Comparison of ENCODE assay signal across 10 cellular contexts in the genomic region with DNA sequence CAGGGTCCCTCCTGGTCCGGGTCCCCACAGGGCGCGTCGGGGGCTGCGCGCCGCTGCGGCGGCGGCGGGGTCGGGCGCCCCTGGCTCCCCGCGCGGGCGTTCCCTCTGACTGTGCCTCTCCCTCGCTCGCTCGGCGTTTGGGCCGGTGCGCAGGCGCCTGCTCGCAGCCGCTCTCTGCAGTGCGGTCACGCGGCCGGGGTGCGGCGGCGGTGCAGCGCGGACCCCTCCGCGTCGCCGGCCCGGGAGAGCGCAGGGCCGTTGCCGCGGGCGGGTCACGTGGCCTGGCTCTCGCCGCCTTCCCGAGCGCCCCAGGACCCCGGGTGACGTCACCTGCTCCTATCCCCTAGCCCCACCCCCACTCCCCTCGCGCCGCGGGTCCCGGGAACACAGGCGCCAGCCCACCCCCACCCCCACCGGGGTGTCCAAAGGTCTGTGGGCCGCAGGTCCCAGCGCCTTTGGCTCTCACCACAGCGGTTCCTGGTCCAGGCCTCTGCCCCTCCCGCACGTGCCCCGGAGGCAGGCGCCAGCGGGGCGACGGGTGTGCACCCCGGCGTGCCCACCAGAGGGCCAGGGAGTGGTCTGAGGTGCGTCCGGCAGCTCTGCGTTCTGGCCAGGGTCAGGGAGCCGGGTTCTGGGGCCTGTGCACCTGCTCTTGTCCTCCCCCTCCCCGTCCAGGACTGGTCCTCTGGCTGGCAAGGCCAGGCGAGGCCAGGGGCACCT. TPM values are rescaled to one million over a fixed set of nuclear protein-coding genes. Genes with fewer than 3 reads are reported as not detected.
DNase-seq lines count a peak whose midpoint lies in the region; ATAC-seq, FAIRE-seq and TF ChIP-seq lines count a peak whose summit lies in the region.
"Not testable (repeated sequence)": the region's sequence is repeated elsewhere in the genome, so short reads cannot be mapped to it uniquely, and the experiment has no call there.
"Had no signal": no experiment of that assay in that cellular context is flagged by ENCODE, and none has a peak within 500 bp of the region (broad histone marks: within the 10 kb centered on the region; RNA-seq: fewer than 3 reads in every experiment).

No MANE protein-coding gene starts in this region.

- H3K27ac Mint-ChIP-seq in T-cell; activated T-helper 17 cell treated with anti-CD3 and anti-CD28 coated beads, Interleukin-2, amount 50 U/mL, for 72 hours: not testable (repeated sequence)

- POLR2A ChIA-PET in T-cell (lab: Charles Lee): not testable (repeated sequence)

- H3K4me1 ChIP-seq in gastroesophageal sphincter, right lobe of liver, pancreas: not testable (repeated sequence)

- H3K27ac ChIP-seq in gastroesophageal sphincter, right lobe of liver, pancreas: not testable (repeated sequence)

- TF ChIP-seq CTCF in gastroesophageal sphincter (IDR thresholded peaks at IDR 0.05); right lobe of liver (IDR thresholded peaks at IDR 0.05); pancreas (IDR thresholded peaks at IDR 0.05): not testable (repeated sequence)

- peak; percentile 40 for ATAC-seq in GM19023 (IDR thresholded peaks at IDR 0.05; ENCODE audit: unreplicated experiment)
- peak; percentile 62 for ATAC-seq in HG03175 (IDR thresholded peaks at IDR 0.05; ENCODE audit: unreplicated experiment)
- ATAC-seq in T-cell (replicated peaks in 1 of 4): peak; percentile 75 to 82 (median 82)
- peak; percentile 71 for ATAC-seq in activated T-helper 17 cell treated with anti-CD3 and anti-CD28 coated beads, Interleukin-2, amount 50 U/mL, for 72 hours (replicated peaks)
- peak; percentile 62 for ATAC-seq in gastroesophageal sphincter
- ATAC-seq in right lobe of liver: peak; percentile 53 to 75 (median 66)
- peak; percentile 66 to 87 (median 76) for ATAC-seq in pancreas

- H3K36me3 ChIP-seq in gastroesophageal sphincter, right lobe of liver, pancreas: not testable (repeated sequence)

- WGBS in gastroesophageal sphincter (ENCODE audit: low coverage in 1 of 2), 2 donors: no CpG with 5 or more reads among the region's 77 CpGs
- no CpG with 5 or more reads among the region's 77 CpGs for WGBS in right lobe of liver (ENCODE audit: insufficient coverage, low coverage, low lambda C conversion rate, missing lambda C conversion rate)
- no CpG with 5 or more reads among the region's 77 CpGs for WGBS in pancreas, 2 donors

- not testable (repeated sequence) for DNase-seq in T-cell, right lobe of liver, pancreas

- not testable (repeated sequence) for H3K4me3 Mint-ChIP-seq in T-cell; activated T-helper 17 cell treated with anti-CD3 and anti-CD28 coated beads, Interleukin-2, amount 50 U/mL, for 72 hours

- CTCF ChIA-PET in T-cell (lab: Charles Lee): not testable (repeated sequence)

- FAIRE-seq in pancreas (lab: Jason Lieb, UNC): not testable (repeated sequence)

- not testable (repeated sequence) for TF ChIP-seq EP300 in gastroesophageal sphincter (IDR thresholded peaks at IDR 0.05)

- intact Hi-C loops in right lobe of liver (cut with DNase I); pancreas (cut with DNase I): not testable (repeated sequence)

- H3K27me3 Mint-ChIP-seq in T-cell; activated T-helper 17 cell treated with anti-CD3 and anti-CD28 coated beads, Interleukin-2, amount 50 U/mL, for 72 hours: not testable (repeated sequence)

- H3K4me1 Mint-ChIP-seq in T-cell; activated T-helper 17 cell treated with anti-CD3 and anti-CD28 coated beads, Interleukin-2, amount 50 U/mL, for 72 hours: not testable (repeated sequence)

- TF ChIP-seq POLR2A in gastroesophageal sphincter (IDR thresholded peaks at IDR 0.05); right lobe of liver (IDR thresholded peaks at IDR 0.05): not testable (repeated sequence)

- H3K9me3 Mint-ChIP-seq in T-cell; activated T-helper 17 cell treated with anti-CD3 and anti-CD28 coated beads, Interleukin-2, amount 50 U/mL, for 72 hours: not testable (repeated sequence)

- H3K27me3 ChIP-seq in gastroesophageal sphincter, right lobe of liver, pancreas: not testable (repeated sequence)

- H3K9me3 ChIP-seq in gastroesophageal sphincter, right lobe of liver, pancreas: not testable (repeated sequence)

- not testable (repeated sequence) for H3K4me3 ChIP-seq in gastroesophageal sphincter, right lobe of liver, pancreas

- H3K36me3 Mint-ChIP-seq in T-cell; activated T-helper 17 cell treated with anti-CD3 and anti-CD28 coated beads, Interleukin-2, amount 50 U/mL, for 72 hours (ENCODE audit: low read depth): not testable (repeated sequence)

RNA-seq across cellular contexts. Expression of gene PNMA6A, which starts 5.3 kb away (rescaled TPM):
- total RNA-seq in T-cell: under 1 TPM; 0.33 to 0.54 (median 0.47) TPM
- under 1 TPM; 0.28 to 0.37 TPM for total RNA-seq in activated T-helper 17 cell treated with anti-CD3 and anti-CD28 coated beads, Interleukin-2, amount 50 U/mL, for 72 hours
- 1 to 10 TPM in 3 of 4 donors, under 1 TPM in 1; 0.31 to 4.2 (median 2.3) TPM for total RNA-seq in gastroesophageal sphincter
- 10 to 100 TPM in 2 of 6 experiments, 1 to 10 TPM in 4; 2.4 to 22.5 (median 7.1) TPM for total RNA-seq in right lobe of liver
- total RNA-seq in pancreas: 1 to 10 TPM in 1 of 6 donors, under 1 TPM in 5; 0.37 to 1.0 (median 0.65) TPM
- 1 to 10 TPM in 1 of 2 donors, under 1 TPM in 1; 0.91 to 2.3 TPM for polyA plus RNA-seq in pancreas

RNA-seq across cellular contexts. Expression of gene PNMA3, which starts 21.3 kb away (rescaled TPM):
- 10 to 100 TPM in 1 of 5 donors, 1 to 10 TPM in 4; 4.6 to 15.2 (median 9.9) TPM for total RNA-seq in T-cell
- 1 to 10 TPM; 1.8 to 3.2 TPM for total RNA-seq in activated T-helper 17 cell treated with anti-CD3 and anti-CD28 coated beads, Interleukin-2, amount 50 U/mL, for 72 hours
- under 1 TPM in 2 of 4 donors, not detected in 2; 0.13 to 0.62 TPM for total RNA-seq in gastroesophageal sphincter
- total RNA-seq in right lobe of liver: under 1 TPM in 4 of 6 experiments, not detected in 2; 0.09 to 0.74 (median 0.42) TPM
- total RNA-seq in pancreas: under 1 TPM; 0.16 to 0.43 (median 0.19) TPM
- polyA plus RNA-seq in pancreas: 1 to 10 TPM in 1 of 2 donors, under 1 TPM in 1; 0.34 to 2.3 TPM
- total RNA-seq: bronchial epithelial cell, endothelial cell of umbilical vein, G401 had no signal
- polyA plus RNA-seq: endothelial cell of umbilical vein had no signal
